ENCODE assay signal across 2 cellular contexts in the genomic region with DNA sequence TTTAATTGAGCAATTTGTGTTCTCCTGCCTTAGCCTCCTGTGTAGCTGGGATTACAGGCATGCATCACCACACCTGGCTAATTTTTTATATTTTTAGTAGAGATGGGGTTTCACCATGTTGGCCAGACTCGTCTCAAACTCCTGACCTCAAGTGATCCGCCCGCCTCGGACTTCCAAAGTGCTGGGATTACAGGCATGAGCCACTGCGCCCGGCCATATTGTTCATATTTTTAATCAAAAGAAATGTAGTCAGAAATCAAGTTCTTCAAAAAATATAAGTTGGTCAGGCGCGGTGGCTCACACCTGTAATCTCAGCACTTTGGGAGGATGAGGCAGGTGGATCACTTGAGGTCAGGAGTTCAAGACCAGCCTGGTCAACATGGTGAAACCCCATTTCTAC. TPM values are rescaled to one million over a fixed set of nuclear protein-coding genes. Genes with fewer than 3 reads are reported as not detected.
"Had no signal": no experiment of that assay in that cellular context is flagged by ENCODE, and none has a peak within 500 bp of the region (broad histone marks: within the 10 kb centered on the region; RNA-seq: fewer than 3 reads in every experiment).

No MANE protein-coding gene starts in this region.

RNA-seq across cellular contexts. Expression of a gene that starts 47.6 kb away (rescaled TPM):
- total RNA-seq: MCF 10A, NCI-H460 had no signal
